Comparison of ENCODE assay signal across 18 cellular contexts in the genomic region with DNA sequence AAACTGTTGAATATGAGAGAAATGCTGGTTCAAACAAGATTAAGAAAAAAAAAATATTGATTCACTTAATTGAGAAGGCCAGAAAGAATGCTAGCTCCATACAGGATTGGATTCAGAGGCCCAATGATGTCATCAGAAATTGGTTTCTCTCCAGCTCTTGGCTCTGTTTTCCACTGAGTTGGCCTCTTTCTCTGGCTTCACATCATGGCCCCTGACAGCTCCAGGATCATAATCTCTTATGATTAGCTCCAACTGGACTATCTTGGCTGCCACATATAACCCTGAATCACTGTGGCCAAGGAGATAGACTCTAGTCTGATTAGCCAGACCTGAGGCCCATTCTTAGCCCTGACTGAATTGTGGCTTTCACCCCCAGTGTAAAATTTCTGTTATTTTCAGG.
DNase-seq lines count a peak whose midpoint lies in the region; ATAC-seq and TF ChIP-seq lines count a peak whose summit lies in the region.
"Had no signal": no experiment of that assay in that cellular context is flagged by ENCODE, and none has a peak within 500 bp of the region (broad histone marks: within the 10 kb centered on the region; RNA-seq: fewer than 3 reads in every experiment).

No MANE protein-coding gene starts in this region.

- H3K4me1 ChIP-seq in heart left ventricle = peaks cover 0 to 14% (median 0%) of the 10 kb centered on the region in 12 donors
- H3K4me1 ChIP-seq: BLaER1 treated with 17β-estradiol and CSF1 and Interleukin-3, amounts not matched to agents 10 nM and 100 nM; testis had no signal

- no peak overlapping the region for H3K27ac ChIP-seq in heart left ventricle
- H3K27ac ChIP-seq: BLaER1 treated with 17β-estradiol and CSF1 and Interleukin-3, amounts not matched to agents 10 nM and 100 nM; dorsolateral prefrontal cortex; testis had no signal

- TF ChIP-seq POLR2A in heart left ventricle (IDR thresholded peaks at IDR 0.05) = no peak

- H3K36me3 ChIP-seq in heart left ventricle = no peaks in the 10 kb centered on the region
- H3K36me3 ChIP-seq: BLaER1 treated with 17β-estradiol and CSF1 and Interleukin-3, amounts not matched to agents 10 nM and 100 nM had no signal

- DNase-seq in HCEC 1CT = peak; percentile 4
- DNase-seq in astrocyte of the hippocampus (ENCODE audit: low read depth, low spot score) = peak; percentile 85
- DNase-seq in heart left ventricle = peak in 3 of 5 donors; percentile 24 to 56 (median 32)
- peak; percentile 19 for DNase-seq in pons (ENCODE audit: low spot score)
- no peak for DNase-seq in stimulated activated CD4-positive, alpha-beta T cell treated with anti-CD3 and anti-CD28 coated beads, Interleukin-2, amount 100 ng/mL, for 24 hours
- DNase-seq in GM20000 (ENCODE audit: low spot score) = no peak
- DNase-seq in NCI-H187 (lab: John Stamatoyannopoulos, UW) = no peak
- DNase-seq in NCI-H345 treated with DMSO at 0.1 percent for 48 hours (lab: John Stamatoyannopoulos, UW; ENCODE audit: unreplicated experiment) = no peak
- DNase-seq: activated CD4-positive, alpha-beta T cell treated with anti-CD3 and anti-CD28 coated beads for 4 hours; activated T-cell treated with anti-CD3 and anti-CD28 coated beads, Interleukin-2, amount 50 U/mL, for 1 hour; DMS79 treated with DMSO at 0.1 percent for 48 hours; HFFc6; immature natural killer cell; NCI-H2029; posterior cingulate gyrus; testis had no signal

- intact Hi-C loops in heart left ventricle (cut with DNase I) = no loop called here

- peaks cover 0 to 22% (median 0%) of the 10 kb centered on the region in 12 donors for H3K9me3 ChIP-seq in heart left ventricle
- H3K9me3 ChIP-seq: BLaER1 treated with 17β-estradiol and CSF1 and Interleukin-3, amounts not matched to agents 10 nM and 100 nM; testis had no signal

- ATAC-seq in heart left ventricle = peak; percentile 89 to 98 (median 93)

- H3K4me3 ChIP-seq in heart left ventricle = no peak overlapping the region
- H3K4me3 ChIP-seq: BLaER1 treated with 17β-estradiol and CSF1 and Interleukin-3, amounts not matched to agents 10 nM and 100 nM; dorsolateral prefrontal cortex; testis had no signal

- TF ChIP-seq CTCF in heart left ventricle (IDR thresholded peaks at IDR 0.05) (no peak), GM20000 (IDR thresholded peaks at IDR 0.05; ENCODE audit: extremely low read depth, missing control alignments) (no peak)

- H3K27me3 ChIP-seq in heart left ventricle = no peaks in the 10 kb centered on the region
- H3K27me3 ChIP-seq: BLaER1 treated with 17β-estradiol and CSF1 and Interleukin-3, amounts not matched to agents 10 nM and 100 nM; dorsolateral prefrontal cortex; testis had no signal

Comparison
In these comparisons a context has a peak if more than half of its experiments do, and no peak if none do; other contexts are left out.
1. DNase-seq: peak in HCEC 1CT (single experiment), astrocyte of the hippocampus (single experiment), heart left ventricle (3 of 5) and pons (single experiment); none in stimulated activated CD4-positive, alpha-beta T cell treated with anti-CD3 and anti-CD28 coated beads, Interleukin-2, amount 100 ng/mL, for 24 hours (0 of 2), GM20000 (single experiment), NCI-H187 (0 of 2) and NCI-H345 treated with DMSO at 0.1 percent for 48 hours (single experiment).